Comparison of ENCODE assay signal across 7 cellular contexts in genomic region chr16:52191533-52192134, GRCh38.
DNase-seq lines count a peak whose midpoint lies in the region; ATAC-seq and TF ChIP-seq lines count a peak whose summit lies in the region.

No MANE protein-coding gene starts in this region.

- H2AFZ ChIP-seq in OCI-LY1 (ENCODE audit: low read length): no peak overlapping the region

- TF ChIP-seq CTCF in GM12875 (IDR thresholded peaks at IDR 0.05; ENCODE audit: borderline replicate concordance, insufficient read depth, low read depth, low read length) (peak; percentile 86), OCI-LY1 (IDR thresholded peaks at IDR 0.05; ENCODE audit: low read length) (peak; percentile 89), upper lobe of right lung (IDR thresholded peaks at IDR 0.05) (peak; percentile 93)

- no peaks in the 10 kb centered on the region for H3F3A ChIP-seq in OCI-LY1 (ENCODE audit: insufficient read depth, low read length)

- H3K4me3 Mint-ChIP-seq in activated T-cell treated with anti-CD3 and anti-CD28 coated beads, Interleukin-2, amount 50 U/mL, for 24 hours: no peak overlapping the region

- no peaks in the 10 kb centered on the region for H3K79me2 ChIP-seq in OCI-LY1 (ENCODE audit: insufficient read depth, low read length)

- no peaks in the 10 kb centered on the region for H3K9me3 ChIP-seq in OCI-LY1 (ENCODE audit: low read length)
- H3K9me3 ChIP-seq in upper lobe of right lung: no peaks in the 10 kb centered on the region

- H4K20me1 ChIP-seq in OCI-LY1 (ENCODE audit: insufficient read depth, low read length): no peaks in the 10 kb centered on the region

- H3K27me3 Mint-ChIP-seq in activated T-cell treated with anti-CD3 and anti-CD28 coated beads, Interleukin-2, amount 50 U/mL, for 24 hours: no peaks in the 10 kb centered on the region

- no peaks in the 10 kb centered on the region for H3K36me3 Mint-ChIP-seq in activated T-cell treated with anti-CD3 and anti-CD28 coated beads, Interleukin-2, amount 50 U/mL, for 24 hours (ENCODE audit: low read depth)

- no peaks in the 10 kb centered on the region for H3K9me2 ChIP-seq in OCI-LY1 (ENCODE audit: low read depth, low read length)

- H3K36me3 ChIP-seq in OCI-LY1 (ENCODE audit: insufficient read depth, low read length) (no peaks in the 10 kb centered on the region), upper lobe of right lung (no peaks in the 10 kb centered on the region)

- H3K9ac ChIP-seq in OCI-LY1 (ENCODE audit: low read length): no peak overlapping the region

- H3K27ac ChIP-seq in OCI-LY1 (ENCODE audit: low read depth, low read length, poor library complexity, severe bottlenecking): no peak overlapping the region
- H3K27ac ChIP-seq in upper lobe of right lung: no peak overlapping the region

- H3K27me3 ChIP-seq in OCI-LY1 (ENCODE audit: insufficient read depth, low read length) (no peaks in the 10 kb centered on the region), upper lobe of right lung (no peaks in the 10 kb centered on the region)

- peak; percentile 91 for ATAC-seq in upper lobe of right lung

- H3K4me2 ChIP-seq in OCI-LY1 (ENCODE audit: low read length): no peak overlapping the region

- H3K27ac Mint-ChIP-seq in activated T-cell treated with anti-CD3 and anti-CD28 coated beads, Interleukin-2, amount 50 U/mL, for 24 hours: no peak overlapping the region

- no peaks in the 10 kb centered on the region for H3K9me3 Mint-ChIP-seq in activated T-cell treated with anti-CD3 and anti-CD28 coated beads, Interleukin-2, amount 50 U/mL, for 24 hours

- DNase-seq in Jurkat, Clone E6-1 (ENCODE audit: low read depth, low spot score): peak; percentile 44
- DNase-seq in activated T-cell treated with anti-CD3 and anti-CD28 coated beads, Interleukin-2, amount 50 U/mL, for 24 hours: peak; percentile 54
- DNase-seq in fibroblast of the conjunctiva (ENCODE audit: low read depth): peak; percentile 48
- peak; percentile 40 for DNase-seq in occipital lobe (lab: John Stamatoyannopoulos, UW)
- peak; percentile 66 for DNase-seq in upper lobe of right lung

- H3K4me1 ChIP-seq in OCI-LY1 (ENCODE audit: insufficient read depth, low read length, severe bottlenecking): no peaks in the 10 kb centered on the region
- no peaks in the 10 kb centered on the region for H3K4me1 ChIP-seq in upper lobe of right lung

- no peak overlapping the region for H3K4me3 ChIP-seq in GM12875 (ENCODE audit: low read depth, low read length)
- no peak overlapping the region for H3K4me3 ChIP-seq in Jurkat, Clone E6-1 (ENCODE audit: low read length)
- H3K4me3 ChIP-seq in OCI-LY1 (ENCODE audit: low read depth, low read length, poor library complexity, severe bottlenecking): no peak overlapping the region
- H3K4me3 ChIP-seq in upper lobe of right lung: no peak overlapping the region

- intact Hi-C loops in upper lobe of right lung (cut with DNase I): no loop called here

- H3K4me1 Mint-ChIP-seq in activated T-cell treated with anti-CD3 and anti-CD28 coated beads, Interleukin-2, amount 50 U/mL, for 24 hours (ENCODE audit: low read depth): peaks cover 2% of the 10 kb centered on the region
